3 cellular contexts compared by ENCODE assay signal in genomic region chr1:228231192-228231591, GRCh38.
A peak's percentile ranks its signal among the peaks of the same experiment; 100 is the strongest.
TF ChIP-seq lines count a peak whose summit lies in the region.

No MANE protein-coding gene starts in this region.

TF ChIP-seq in A549, 52 proteins besides CTCF, POLR2A, EP300 and RAD21:
- TF ChIP-seq HOXA7 (CRISPR knock-in tag; IDR thresholded peaks at IDR 0.05) (no peak), ZC3H11A (IDR thresholded peaks at IDR 0.05) (no peak), MAFK (IDR thresholded peaks at IDR 0.05; ENCODE audit: partially characterized antibody) (peak; percentile 89), NR3C1 (IDR thresholded peaks at IDR 0.05) (no peak), FOXS1 (CRISPR knock-in tag; IDR thresholded peaks at IDR 0.05) (no peak), JUN (IDR thresholded peaks at IDR 0.05) (no peak), BHLHE40 (IDR thresholded peaks at IDR 0.05; ENCODE audit: low read depth, low read length) (no peak), BCL3 (IDR thresholded peaks at IDR 0.05) (no peak)

TF ChIP-seq in IMR-90, 13 proteins besides CTCF, POLR2A, EP300 and RAD21:
- peak; percentile 83 for TF ChIP-seq MAFK (IDR thresholded peaks at IDR 0.05; ENCODE audit: low read depth, low read length)
- no peak for TF ChIP-seq RCOR1 (IDR thresholded peaks at IDR 0.05; ENCODE audit: insufficient replicate concordance, low read length)
TF ChIP-seq in IMR-90: peak in this region for 1.

TF ChIP-seq in K562, 482 proteins besides CTCF, POLR2A, EP300 and RAD21:
- TF ChIP-seq RNF219 (CRISPR knock-in tag; IDR thresholded peaks at IDR 0.05), result no peak
- peak; percentile 95 for TF ChIP-seq ZNF316 (IDR thresholded peaks at IDR 0.05)
- no peak for TF ChIP-seq HMG20A (CRISPR knock-in tag; conservative IDR thresholded peaks at IDR 0.05)
- TF ChIP-seq CBX5 (IDR thresholded peaks at IDR 0.05; ENCODE audit: borderline replicate concordance, low read depth), result no peak
- TF ChIP-seq NEUROD1 (IDR thresholded peaks at IDR 0.05; ENCODE audit: borderline replicate concordance, low read depth, low read length, partially characterized antibody), result no peak
- TF ChIP-seq RNF2 (IDR thresholded peaks at IDR 0.05), result no peak
- TF ChIP-seq MAFK (IDR thresholded peaks at IDR 0.05; ENCODE audit: low read length), result peak; percentile 77
- no peak for TF ChIP-seq SIN3B (IDR thresholded peaks at IDR 0.05; ENCODE audit: low read depth)
- TF ChIP-seq TBL1XR1 (IDR thresholded peaks at IDR 0.05; ENCODE audit: low read length in 2 of 2), result no peak
- no peak for TF ChIP-seq NCOA1 (IDR thresholded peaks at IDR 0.05; ENCODE audit: low read depth)
- TF ChIP-seq MAX (CRISPR knock-in tag; IDR thresholded peaks at IDR 0.05), result no peak
- TF ChIP-seq C11orf30 (IDR thresholded peaks at IDR 0.05; ENCODE audit: low read depth), result peak; percentile 84
- peak; percentile 83 for TF ChIP-seq MAFG (tag; conservative IDR thresholded peaks at IDR 0.05)
- no peak for TF ChIP-seq VEZF1 (CRISPR knock-in tag; IDR thresholded peaks at IDR 0.05)
- TF ChIP-seq MAFF (IDR thresholded peaks at IDR 0.05; ENCODE audit: low read length), result peak; percentile 84
TF ChIP-seq in K562: peak in this region for 5.
